8 cellular contexts compared by ENCODE assay signal in the genomic region with DNA sequence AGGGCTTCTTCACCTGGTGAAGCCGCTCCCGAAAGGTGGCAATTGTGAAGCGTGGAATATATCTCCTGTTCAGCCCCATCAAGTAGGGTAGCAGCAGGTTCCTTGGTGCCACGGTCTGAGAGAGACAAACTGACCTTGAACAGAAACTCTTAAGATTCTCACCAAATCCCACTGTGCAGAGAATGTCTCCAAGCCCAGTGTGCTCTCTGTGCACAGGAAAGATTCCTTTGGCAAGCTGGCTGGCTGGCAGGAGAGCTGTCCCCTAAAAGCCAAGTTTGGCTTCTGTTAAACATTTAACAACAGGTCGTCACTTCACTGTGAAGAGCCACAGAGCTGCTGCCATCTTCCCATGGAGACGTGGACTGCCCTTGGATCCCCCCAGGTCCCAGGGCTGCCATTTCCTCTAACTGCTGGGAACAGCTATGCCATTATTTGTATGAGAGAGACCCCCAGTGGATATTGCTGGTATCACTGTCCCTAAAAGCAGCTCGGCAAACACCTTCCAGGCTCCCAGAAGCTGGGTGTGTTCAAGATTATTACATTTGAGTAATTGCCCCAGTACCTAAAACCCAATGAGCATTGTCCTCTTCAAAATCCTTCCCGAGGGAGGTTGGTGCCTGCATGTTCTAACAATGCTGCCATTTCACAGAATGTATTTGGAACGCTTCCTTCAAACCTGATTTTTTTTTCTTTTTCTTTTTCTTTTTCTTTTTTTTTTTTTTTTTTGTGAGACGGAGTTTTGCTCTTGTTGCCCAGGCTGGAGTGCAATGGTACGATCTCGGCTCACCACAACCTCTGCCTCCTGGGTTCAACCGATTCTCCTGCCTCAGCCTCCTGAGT.
DNase-seq lines count a peak whose midpoint lies in the region; ATAC-seq, FAIRE-seq and TF ChIP-seq lines count a peak whose summit lies in the region.

No MANE protein-coding gene starts in this region.

- TF ChIP-seq EP300 in K562 (IDR thresholded peaks at IDR 0.05; ENCODE audit: low read length) = no peak; the same call in 1 of the 2 replicates

- peak; percentile 89 for FAIRE-seq in K562 (lab: Jason Lieb, UNC)
- FAIRE-seq in small intestine (lab: Jason Lieb, UNC) = no peak

- H3K4me2 ChIP-seq in K562 (ENCODE audit: insufficient read depth, low read length) = peak overlapping the region; percentile 9; the same call in 1 of the 2 replicates

- no peaks in the 10 kb centered on the region for H3K79me2 ChIP-seq in K562 (ENCODE audit: control insufficient read depth, insufficient read depth, low read length)

- H3K9me3 ChIP-seq in HAP-1 = no peaks in the 10 kb centered on the region
- H3K9me3 ChIP-seq in K562 (replicated peaks; ENCODE audit: control insufficient read depth, insufficient read depth, low read depth, low read length) = no peaks in the 10 kb centered on the region; the same call in 1 of the 2 replicates
- H3K9me3 ChIP-seq in small intestine (ENCODE audit: control insufficient read depth, low read depth) = no peaks in the 10 kb centered on the region

- H3K36me3 ChIP-seq in HAP-1 (replicated peaks) = no peaks in the 10 kb centered on the region
- no peaks in the 10 kb centered on the region for H3K36me3 ChIP-seq in K562 (ENCODE audit: control insufficient read depth, insufficient read depth, low read length)
- H3K36me3 ChIP-seq in small intestine (ENCODE audit: control insufficient read depth in 2 of 2, insufficient read depth in 2 of 2, low read length in 2 of 2) = no peaks in the 10 kb centered on the region

- POLR2A ChIA-PET in K562 (lab: Yijun Ruan, JAX) = interaction anchor here (0.6 to 1.1 kb wide), 10 partner anchors 9 to 403 kb away, joined by 3 to 8 read pairs (median 3); no protein-coding TSS in a partner anchor

- H3K27ac ChIP-seq in K562 (ENCODE audit: extremely low read depth, low read depth, low read length) (peak overlapping the region; percentile 19; the same call in 2 of the 3 replicates), small intestine (ENCODE audit: low read depth in 1 of 2, low read length in 1 of 2) (no peak overlapping the region)

- peak; percentile 94 for ATAC-seq in SK-N-SH treated with all-trans-retinoic acid at 6 μM for 48 hours
- ATAC-seq in K562 = peak; percentile 81
- ATAC-seq in HG03045 (IDR thresholded peaks at IDR 0.05; ENCODE audit: unreplicated experiment) = no peak

- H3K4me1 ChIP-seq in HAP-1 (peaks cover 10% of the 10 kb centered on the region), K562 (replicated peaks in 1 of 2; ENCODE audit: control insufficient read depth in 2 of 2, insufficient read depth in 2 of 2, low read length in 2 of 2) (peaks cover 25 to 48% of the 10 kb centered on the region in 2 experiments), small intestine (ENCODE audit: control insufficient read depth in 2 of 2, insufficient read depth in 1 of 2, low read depth in 1 of 2, low read length in 1 of 2) (peaks cover 15 to 25% of the 10 kb centered on the region in 2 donors)

- DNase-seq in Daoy (ENCODE audit: low read depth) = peak; percentile 74
- DNase-seq in HAP-1 (ENCODE audit: low spot score in 2 of 2) = peak; percentile 69 to 85
- DNase-seq in NCI-H1105 (lab: John Stamatoyannopoulos, UW) = peak; percentile 64
- DNase-seq in K562 (ENCODE audit: extremely low read depth in 1 of 4, low spot score in 3 of 4) = peak; percentile 76 to 90 (median 82)
- peak; percentile 28 for DNase-seq in iPS DF 19.7 (ENCODE audit: low read depth, low spot score)
- DNase-seq in small intestine = peak; percentile 85

- TF ChIP-seq CTCF in K562 (IDR thresholded peaks at IDR 0.05 in 2 of 3, conservative IDR thresholded peaks at IDR 0.05 in 1 of 3; ENCODE audit: insufficient read depth in 2 of 3, low read depth in 1 of 3, low read length in 3 of 3) = peak; percentile 91 to 98 (median 98)

- H3K27me3 ChIP-seq in HAP-1 (ENCODE audit: low read depth) = no peaks in the 10 kb centered on the region
- no peaks in the 10 kb centered on the region for H3K27me3 ChIP-seq in K562 (ENCODE audit: control insufficient read depth in 2 of 2, insufficient read depth in 2 of 2, low read length in 2 of 2)
- no peaks in the 10 kb centered on the region for H3K27me3 ChIP-seq in small intestine (ENCODE audit: control insufficient read depth in 2 of 2, insufficient read depth in 2 of 2, low read length in 2 of 2)

- peak overlapping the region in 1 of 2 experiments; percentile 16; a peak in 1 of 4 replicates for H3K9ac ChIP-seq in K562 (ENCODE audit: insufficient read depth in 1 of 2, low read depth in 2 of 2, low read length in 2 of 2)

- intact Hi-C loops in K562 (cut with micrococcal nuclease) = loop anchor here (1.0 to 10.0 kb wide), 2 partner anchors 264 to 360 kb away; no protein-coding TSS in a partner anchor

- in situ Hi-C loops in HAP-1 (cut with MboI; ENCODE audit: low sequenced_read_pairs) = loop anchor here (25.0 kb wide), 2 partner anchors 687 to 887 kb away; no protein-coding TSS in a partner anchor
- in situ Hi-C loops in K562 (cut with MboI) = loop anchor here (5.0 kb wide), 1 partner anchor 367 kb away; no protein-coding TSS in a partner anchor

- no peak for TF ChIP-seq POLR2A in K562 (conservative IDR thresholded peaks at IDR 0.05)

- H2AFZ ChIP-seq in K562 (ENCODE audit: low read depth, low read length) = peak overlapping the region; percentile 91

- peak; percentile 98 to 99 for TF ChIP-seq RAD21 in K562 (CRISPR knock-in tag; conservative IDR thresholded peaks at IDR 0.05 in 1 of 2, IDR thresholded peaks at IDR 0.05 in 1 of 2)

- no peaks in the 10 kb centered on the region for H3K9me1 ChIP-seq in K562 (ENCODE audit: control insufficient read depth, insufficient read depth, low read length)

- H3K4me3 ChIP-seq in HAP-1 (no peak overlapping the region), K562 (no peak overlapping the region), small intestine (ENCODE audit: low read depth in 1 of 2, low read length in 2 of 2) (no peak overlapping the region)

- WGBS in K562 (ENCODE audit: insufficient coverage, low coverage, missing lambda C conversion rate) = 34% methylated on average over 12 of the region's 13 CpGs
- 33 to 60% (median 48%) methylated on average over 13 of the region's 13 CpGs for WGBS in small intestine, 3 donors

- no TSS peak for BruUV-seq in K562 (replicated peaks; lab: Mats Ljungman, UMichigan)

- no peaks in the 10 kb centered on the region for H4K20me1 ChIP-seq in K562 (replicated peaks; ENCODE audit: control insufficient read depth, insufficient read depth, low read length)

- CTCF ChIA-PET in K562 (lab: Yijun Ruan, JAX; ENCODE audit: low intra/inter-chr PET ratio) = interaction anchor here (0.6 to 5.5 kb wide), 8 partner anchors 12 to 359 kb away, joined by 3 to 89 read pairs (median 6); no protein-coding TSS in a partner anchor

TF ChIP-seq in SK-N-SH treated with all-trans-retinoic acid at 6 μM for 48 hours, 23 proteins besides CTCF, POLR2A, EP300 and RAD21:
- TF ChIP-seq POU6F1 (CRISPR knock-in tag; IDR thresholded peaks at IDR 0.05; ENCODE audit: borderline replicate concordance, low read depth) (no peak), CSDC2 (CRISPR knock-in tag; IDR thresholded peaks at IDR 0.05) (0 out of 2 replicates have a peak, but pooled peaks have one; percentile 34)

TF ChIP-seq in K562, 482 proteins besides CTCF, POLR2A, EP300 and RAD21 (continues in another document):
- no peak for TF ChIP-seq HDAC6 (IDR thresholded peaks at IDR 0.05; ENCODE audit: low read depth, low read length)
- TF ChIP-seq TARDBP (IDR thresholded peaks at IDR 0.05) = no peak
- TF ChIP-seq, protein P1, sequence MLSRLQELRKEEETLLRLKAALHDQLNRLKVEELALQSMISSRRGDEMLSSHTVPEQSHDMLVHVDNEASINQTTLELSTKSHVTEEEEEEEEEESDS (CRISPR knock-in tag; IDR thresholded peaks at IDR 0.05) = no peak
- no peak for TF ChIP-seq TGIF2 (CRISPR knock-in tag; IDR thresholded peaks at IDR 0.05)
- no peak for TF ChIP-seq FOXO4 (CRISPR knock-in tag; IDR thresholded peaks at IDR 0.05)
- TF ChIP-seq, protein P2, sequence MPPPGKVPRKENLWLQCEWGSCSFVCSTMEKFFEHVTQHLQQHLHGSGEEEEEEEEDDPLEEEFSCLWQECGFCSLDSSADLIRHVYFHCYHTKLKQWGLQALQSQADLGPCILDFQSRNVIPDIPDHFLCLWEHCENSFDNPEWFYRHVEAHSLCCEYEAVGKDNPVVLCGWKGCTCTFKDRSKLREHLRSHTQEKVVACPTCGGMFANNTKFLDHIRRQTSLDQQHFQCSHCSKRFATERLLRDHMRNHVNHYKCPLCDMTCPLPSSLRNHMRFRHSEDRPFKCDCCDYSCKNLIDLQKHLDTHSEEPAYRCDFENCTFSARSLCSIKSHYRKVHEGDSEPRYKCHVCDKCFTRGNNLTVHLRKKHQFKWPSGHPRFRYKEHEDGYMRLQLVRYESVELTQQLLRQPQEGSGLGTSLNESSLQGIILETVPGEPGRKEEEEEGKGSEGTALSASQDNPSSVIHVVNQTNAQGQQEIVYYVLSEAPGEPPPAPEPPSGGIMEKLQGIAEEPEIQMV (tag; conservative IDR thresholded peaks at IDR 0.05; ENCODE audit: low read depth) = no peak
- no peak for TF ChIP-seq PHF21A (IDR thresholded peaks at IDR 0.05; ENCODE audit: borderline replicate concordance, low read depth)
- no peak for TF ChIP-seq MTA2 (IDR thresholded peaks at IDR 0.05; ENCODE audit: low read depth)
- TF ChIP-seq CBFA2T3 (IDR thresholded peaks at IDR 0.05) = no peak
- no peak for TF ChIP-seq TAF7 (tag; IDR thresholded peaks at IDR 0.05)

Comparison
In these comparisons a context has a peak if more than half of its experiments do, and no peak if none do; other contexts are left out.
1. DNase-seq: peak in every context shown above with its lines; median percentile 85 in small intestine; 82 in K562; 77 in HAP-1; 74 in Daoy; 64 in NCI-H1105; 28 in iPS DF 19.7.